Comparison of ENCODE assay signal across 14 cellular contexts in genomic region chr18:62651276-62652031, GRCh38.
DNase-seq lines count a peak whose midpoint lies in the region; ATAC-seq, FAIRE-seq and TF ChIP-seq lines count a peak whose summit lies in the region.
"Had no signal": no experiment of that assay in that cellular context is flagged by ENCODE, and none has a peak within 500 bp of the region (broad histone marks: within the 10 kb centered on the region; RNA-seq: fewer than 3 reads in every experiment).

No MANE protein-coding gene starts in this region.

- peak overlapping the region; percentile 67 for H3K27ac Mint-ChIP-seq in glutamatergic neuron (ENCODE audit: unreplicated experiment)

- no peaks in the 10 kb centered on the region for H3K36me3 ChIP-seq in brain microvascular endothelial cell (replicated peaks)
- H3K36me3 ChIP-seq: right lobe of liver, SJCRH30 had no signal

- H3K9me3 Mint-ChIP-seq in glutamatergic neuron (ENCODE audit: unreplicated experiment) = peaks cover 3% of the 10 kb centered on the region

- no peak for TF ChIP-seq CTCF in glutamatergic neuron (IDR thresholded peaks at IDR 0.05; ENCODE audit: partially characterized antibody, unreplicated experiment)
- TF ChIP-seq CTCF in brain microvascular endothelial cell (IDR thresholded peaks at IDR 0.05; ENCODE audit: low read depth, low read length, missing control alignments) = no peak
- TF ChIP-seq CTCF in GM13977 (IDR thresholded peaks at IDR 0.05; ENCODE audit: extremely low read depth, insufficient read depth, missing control alignments) = no peak

- H3K27me3 Mint-ChIP-seq in glutamatergic neuron (ENCODE audit: unreplicated experiment) = peaks cover 4% of the 10 kb centered on the region

- no peaks in the 10 kb centered on the region for H3K36me3 Mint-ChIP-seq in glutamatergic neuron (ENCODE audit: unreplicated experiment)

- in situ Hi-C loops in brain microvascular endothelial cell (cut with HindIII; ENCODE audit: low pct_ligation_motif_present, low sequenced_read_pairs) = no loop called here
- in situ Hi-C loops in GM13977 (cut with MboI; ENCODE audit: low pct_unique_long_range_greater_than_20kb, low sequenced_read_pairs, unreplicated experiment) = no loop called here

- no peaks in the 10 kb centered on the region for H3K27me3 ChIP-seq in brain microvascular endothelial cell (replicated peaks)
- H3K27me3 ChIP-seq: right lobe of liver, SJCRH30 had no signal

- no peak overlapping the region for H3K4me3 Mint-ChIP-seq in glutamatergic neuron (ENCODE audit: unreplicated experiment)

- H3K27ac ChIP-seq in brain microvascular endothelial cell = no peak overlapping the region
- H3K27ac ChIP-seq: right lobe of liver, SJCRH30 had no signal

- intact Hi-C loops in posterior vena cava (cut with DNase I) = no loop called here

- H3K4me1 Mint-ChIP-seq in glutamatergic neuron (ENCODE audit: low read depth, unreplicated experiment) = peaks cover 5% of the 10 kb centered on the region

- DNase-seq in glutamatergic neuron (no peak), brain microvascular endothelial cell (no peak), GM13977 (ENCODE audit: low spot score) (no peak), posterior vena cava (ENCODE audit: low spot score) (no peak), frontal cortex (ENCODE audit: low spot score in 2 of 2) (no peak)
- DNase-seq: activated naive CD4-positive, alpha-beta T cell treated with anti-CD3 and anti-CD28 coated beads, Interleukin-2, amount 50 U/mL, for 16 hours; DMS53; midbrain; NCI-H187; right lobe of liver; SJCRH30 had no signal

- peak; percentile 56 for ATAC-seq in GM18511 (IDR thresholded peaks at IDR 0.05; ENCODE audit: unreplicated experiment)
- ATAC-seq in GM21526 (IDR thresholded peaks at IDR 0.05; ENCODE audit: low FRiP score, unreplicated experiment) = peak; percentile 38
- peak; percentile 34 for ATAC-seq in HG03520 (IDR thresholded peaks at IDR 0.05; ENCODE audit: unreplicated experiment)
- ATAC-seq: right lobe of liver had no signal

- FAIRE-seq in frontal cortex (lab: Jason Lieb, UNC) = no peak

- no peak overlapping the region for H3K4me3 ChIP-seq in brain microvascular endothelial cell (ENCODE audit: low read depth, low read length)
- H3K4me3 ChIP-seq: right lobe of liver, SJCRH30 had no signal
